In genomic region chr3:141321109-141321497, GRCh38 we compare ENCODE assay signal across 14 cellular contexts. TPM values are rescaled to one million over a fixed set of nuclear protein-coding genes. Genes with fewer than 3 reads are reported as not detected.
A peak's percentile ranks its signal among the peaks of the same experiment; 100 is the strongest.
DNase-seq lines count a peak whose midpoint lies in the region; ATAC-seq, FAIRE-seq and TF ChIP-seq lines count a peak whose summit lies in the region.
"Had no signal": no experiment of that assay in that cellular context is flagged by ENCODE, and none has a peak within 500 bp of the region (broad histone marks: within the 10 kb centered on the region; RNA-seq: fewer than 3 reads in every experiment).

No MANE protein-coding gene starts in this region.

- peaks cover 30% of the 10 kb centered on the region for H3K4me1 Mint-ChIP-seq in CD4-positive, alpha-beta T cell (ENCODE audit: low read depth)

- H3K4me3 ChIP-seq in lower lobe of right lung (no peak overlapping the region), right cardiac atrium (ENCODE audit: low read length) (no peak overlapping the region)
- H3K4me3 ChIP-seq: dorsolateral prefrontal cortex, sigmoid colon had no signal

- FAIRE-seq in HTR-8/SVneo (lab: Jason Lieb, UNC): no peak

- peak overlapping the region; percentile 75 for H3K27ac Mint-ChIP-seq in CD4-positive, alpha-beta T cell

- no peak for DNase-seq in CD4-positive, alpha-beta T cell
- peak; percentile 41 for DNase-seq in HTR-8/SVneo (ENCODE audit: insufficient read length, low spot score)
- peak; percentile 30 for DNase-seq in amniotic epithelial cell (ENCODE audit: low read depth)
- no peak for DNase-seq in lower lobe of right lung
- no peak for DNase-seq in right cardiac atrium
- no peak for DNase-seq in NCI-H1436 treated with DMSO at 0.1 percent for 48 hours (lab: John Stamatoyannopoulos, UW)
- no peak for DNase-seq in NK-92 (lab: John Stamatoyannopoulos, UW; ENCODE audit: unreplicated experiment)
- DNase-seq: activated CD4-positive, alpha-beta T cell treated with anti-CD3 and anti-CD28 coated beads, Interleukin-2, amount 50 U/mL, for 48 hours; Calu3; dorsolateral prefrontal cortex; NCI-H2171; sigmoid colon had no signal

- intact Hi-C loops in CD4-positive, alpha-beta T cell (cut with DNase I, micrococcal nuclease): no loop called here
- intact Hi-C loops in lower lobe of right lung (cut with DNase I): no loop called here
- intact Hi-C loops in right cardiac atrium (cut with DNase I): no loop called here

- H3K27ac ChIP-seq in CD4-positive, alpha-beta T cell (ENCODE audit: low read depth, low read length): peak overlapping the region; percentile 14
- H3K27ac ChIP-seq in lower lobe of right lung (no peak overlapping the region), right cardiac atrium (ENCODE audit: low read length) (no peak overlapping the region)
- H3K27ac ChIP-seq: dorsolateral prefrontal cortex, sigmoid colon had no signal

- H3K9me3 Mint-ChIP-seq in CD4-positive, alpha-beta T cell: peaks cover 8% of the 10 kb centered on the region
- H3K9me3 Mint-ChIP-seq: T-helper 1 cell treated with Interleukin-12 subunit alpha and Interleukin-12 subunit beta and Interleukin-4 antibody, amounts not matched to agents 30 μg/mL and 1 μg/mL, for 36 hours had no signal

- CTCF ChIA-PET in CD4-positive, alpha-beta T cell (lab: Charles Lee): no interaction called here

- peak overlapping the region; percentile 66 for H3K4me3 Mint-ChIP-seq in CD4-positive, alpha-beta T cell
- H3K4me3 Mint-ChIP-seq: T-helper 1 cell treated with Interleukin-12 subunit alpha and Interleukin-12 subunit beta and Interleukin-4 antibody, amounts not matched to agents 30 μg/mL and 1 μg/mL, for 36 hours had no signal

- POLR2A ChIA-PET in CD4-positive, alpha-beta T cell (lab: Charles Lee): interaction anchor here (1.5 to 2.3 kb wide), 3 partner anchors 9 to 131 kb away, joined by 3 to 16 read pairs (median 12); no protein-coding TSS in a partner anchor

- no peaks in the 10 kb centered on the region for H3K27me3 Mint-ChIP-seq in CD4-positive, alpha-beta T cell

- peaks cover 22% of the 10 kb centered on the region for H3K36me3 Mint-ChIP-seq in CD4-positive, alpha-beta T cell (ENCODE audit: low read depth)

- H3K4me1 ChIP-seq in lower lobe of right lung: no peaks in the 10 kb centered on the region
- H3K4me1 ChIP-seq in right cardiac atrium (ENCODE audit: control insufficient read depth, insufficient read depth, low read length): no peaks in the 10 kb centered on the region
- H3K4me1 ChIP-seq: sigmoid colon had no signal

- no peaks in the 10 kb centered on the region for H3K9me3 ChIP-seq in CD4-positive, alpha-beta T cell (ENCODE audit: control insufficient read depth, low read length)
- no peaks in the 10 kb centered on the region for H3K9me3 ChIP-seq in lower lobe of right lung
- H3K9me3 ChIP-seq in right cardiac atrium (ENCODE audit: control insufficient read depth, low read length): no peaks in the 10 kb centered on the region
- H3K9me3 ChIP-seq: sigmoid colon had no signal

- H3K27me3 ChIP-seq in CD4-positive, alpha-beta T cell (ENCODE audit: control insufficient read depth, insufficient read depth, low read length): no peaks in the 10 kb centered on the region
- H3K27me3 ChIP-seq in lower lobe of right lung (ENCODE audit: low read depth): no peaks in the 10 kb centered on the region
- no peaks in the 10 kb centered on the region for H3K27me3 ChIP-seq in right cardiac atrium (ENCODE audit: control insufficient read depth, insufficient read depth)
- H3K27me3 ChIP-seq: dorsolateral prefrontal cortex, sigmoid colon had no signal

- TF ChIP-seq CTCF in CD4-positive, alpha-beta T cell (IDR thresholded peaks at IDR 0.05): no peak
- TF ChIP-seq CTCF in lower lobe of right lung (IDR thresholded peaks at IDR 0.05): no peak

- peak; percentile 34 for ATAC-seq in CD4-positive, alpha-beta T cell (ENCODE audit: poor library complexity)
- ATAC-seq in lower lobe of right lung (peak; percentile 43 to 77), GM21515 (IDR thresholded peaks at IDR 0.05; ENCODE audit: unreplicated experiment) (no peak), right cardiac atrium (no peak)

- H3K36me3 ChIP-seq in lower lobe of right lung: no peaks in the 10 kb centered on the region
- H3K36me3 ChIP-seq: sigmoid colon had no signal

- 91% methylated on average over 1 of the region's 1 CpG for WGBS in right cardiac atrium

RNA-seq across cellular contexts. Expression of gene ZBTB38, which starts 47.2 kb away (rescaled TPM):
- 10 to 100 TPM; 21.8 to 22.0 TPM for total RNA-seq in CD4-positive, alpha-beta T cell
- total RNA-seq in lower lobe of right lung (89.6 TPM), right cardiac atrium (10 to 100 TPM; 68.6 to 76.9 (median 73.6) TPM)
- 14.6 TPM for polyA plus RNA-seq in right cardiac atrium

Comparison
In these comparisons a context has a peak if more than half of its experiments do, and no peak if none do; other contexts are left out.
1. ATAC-seq: peak in CD4-positive, alpha-beta T cell (single experiment) and lower lobe of right lung (2 of 2); none in GM21515 (single experiment) and right cardiac atrium (0 of 2).
2. DNase-seq: peak in HTR-8/SVneo (single experiment) and amniotic epithelial cell (single experiment); none in CD4-positive, alpha-beta T cell (0 of 10), lower lobe of right lung (single experiment), right cardiac atrium (0 of 3), NCI-H1436 treated with DMSO at 0.1 percent for 48 hours (single experiment) and NK-92 (single experiment).